Comparison of ENCODE assay signal across 9 cellular contexts in genomic region chr6:41462980-41463930, GRCh38.
A peak's percentile ranks its signal among the peaks of the same experiment; 100 is the strongest.
DNase-seq lines count a peak whose midpoint lies in the region; ATAC-seq, FAIRE-seq and TF ChIP-seq lines count a peak whose summit lies in the region.
"Had no signal": no experiment of that assay in that cellular context is flagged by ENCODE, and none has a peak within 500 bp of the region (broad histone marks: within the 10 kb centered on the region; RNA-seq: fewer than 3 reads in every experiment).

No MANE protein-coding gene starts in this region.

- peaks cover 24% of the 10 kb centered on the region for H3K27me3 Mint-ChIP-seq in memory B cell

- H3K4me3 ChIP-seq in A673 (ENCODE audit: low read depth, low read length, poor library complexity, severe bottlenecking) (no peak overlapping the region), coronary artery (no peak overlapping the region)

- no peaks in the 10 kb centered on the region for H3K4me1 ChIP-seq in A673 (ENCODE audit: insufficient read depth, low read length, poor library complexity, severe bottlenecking)

- POLR2A ChIA-PET in A673 (lab: Charles Lee; ENCODE audit: low non-redundant PET): interaction anchor here (0.6 kb wide), 1 partner anchor 476 kb away, joined by 3 read pairs; no protein-coding TSS in a partner anchor

- ATAC-seq in memory B cell (ENCODE audit: low read depth) (peak; percentile 55), HG02870 (IDR thresholded peaks at IDR 0.05; ENCODE audit: unreplicated experiment) (no peak), GM19467 (IDR thresholded peaks at IDR 0.05; ENCODE audit: unreplicated experiment) (no peak)

- CTCF ChIA-PET in A673 (lab: Charles Lee): no interaction called here

- peaks cover 2% of the 10 kb centered on the region for H3K4me1 Mint-ChIP-seq in memory B cell

- no peaks in the 10 kb centered on the region for H3K27me3 ChIP-seq in A673 (replicated peaks; ENCODE audit: insufficient read depth, low read depth, low read length, poor library complexity)

- H3K27ac ChIP-seq in A673 (ENCODE audit: low read depth, low read length, poor library complexity, severe bottlenecking): no peak overlapping the region
- no peak overlapping the region for H3K27ac ChIP-seq in coronary artery

- peak; percentile 79 for FAIRE-seq in GM12892 (lab: Jason Lieb, UNC)
- FAIRE-seq: endometrium had no signal

- no peaks in the 10 kb centered on the region for H3K36me3 Mint-ChIP-seq in memory B cell

- H3K36me3 ChIP-seq in A673 (ENCODE audit: insufficient read depth, low read length, poor library complexity, severe bottlenecking): no peaks in the 10 kb centered on the region

- DNase-seq in A673 (ENCODE audit: low spot score) (no peak), GM12892 (ENCODE audit: insufficient read length) (no peak), NCI-H69 (lab: John Stamatoyannopoulos, UW) (peak; percentile 55), coronary artery (ENCODE audit: low spot score) (no peak), memory B cell (ENCODE audit: low spot score in 2 of 2) (peak in 1 of 2 donors; percentile 39), D341Med (ENCODE audit: low spot score) (no peak)

- intact Hi-C loops in A673 (cut with micrococcal nuclease; ENCODE audit: unreplicated experiment): no loop called here

- TF ChIP-seq POLR2A in GM12892 (IDR thresholded peaks at IDR 0.05; ENCODE audit: low read depth, low read length): no peak

- no peak overlapping the region for H3K27ac Mint-ChIP-seq in memory B cell

- no peaks in the 10 kb centered on the region for H3K9me3 ChIP-seq in A673 (ENCODE audit: low read depth, low read length, poor library complexity, severe bottlenecking)

- BruUV-seq in A673 (replicated peaks; lab: Mats Ljungman, UMichigan): no TSS peak

- 0 out of 2 replicates have a peak, but pooled peaks have one; percentile 14 for TF ChIP-seq CTCF in A673 (conservative IDR thresholded peaks at IDR 0.05; ENCODE audit: low read depth, low read length)
- TF ChIP-seq CTCF in coronary artery (IDR thresholded peaks at IDR 0.05): peak; percentile 46

- H3K4me3 Mint-ChIP-seq in memory B cell: no peak overlapping the region

- H3K9me3 Mint-ChIP-seq in memory B cell: no peaks in the 10 kb centered on the region
